ENCODE assay signal across 11 cellular contexts in genomic region chr2:84817239-84817655, GRCh38.
DNase-seq lines count a peak whose midpoint lies in the region; ATAC-seq and TF ChIP-seq lines count a peak whose summit lies in the region.
"Had no signal": no experiment of that assay in that cellular context is flagged by ENCODE, and none has a peak within 500 bp of the region (broad histone marks: within the 10 kb centered on the region; RNA-seq: fewer than 3 reads in every experiment).

No MANE protein-coding gene starts in this region.

- H3K79me1 ChIP-seq in mesenchymal stem cell (replicated peaks; ENCODE audit: low read length, poor library complexity, severe bottlenecking) = no peaks in the 10 kb centered on the region

- no peak overlapping the region for H3K23ac ChIP-seq in mesenchymal stem cell (ENCODE audit: low read length in 2 of 2)

- no peak overlapping the region for H4K91ac ChIP-seq in mesenchymal stem cell (ENCODE audit: low read length)

- H3K18ac ChIP-seq in mesenchymal stem cell (ENCODE audit: low read depth in 1 of 2, low read length in 2 of 2) = no peak overlapping the region

- H3K4me3 ChIP-seq in mesenchymal stem cell (ENCODE audit: insufficient read depth in 1 of 2, low read depth in 1 of 2, low read length in 2 of 2) (no peak overlapping the region), MG63 (no peak overlapping the region), vagina (no peak overlapping the region)
- H3K4me3 ChIP-seq: left ventricle myocardium inferior, upper lobe of right lung had no signal

- H3K27ac Mint-ChIP-seq in activated naive CD8-positive, alpha-beta T cell = peak overlapping the region; percentile 78

- H3K4me1 ChIP-seq in mesenchymal stem cell (ENCODE audit: control insufficient read depth, insufficient read depth, low read depth, low read length) = peaks cover 1% of the 10 kb centered on the region
- no peaks in the 10 kb centered on the region for H3K4me1 ChIP-seq in vagina
- H3K4me1 ChIP-seq: left ventricle myocardium inferior, upper lobe of right lung had no signal

- TF ChIP-seq POLR2A in vagina (IDR thresholded peaks at IDR 0.05) = no peak

- H3K9me3 ChIP-seq in mesenchymal stem cell (ENCODE audit: control insufficient read depth, low read length) (no peaks in the 10 kb centered on the region), MG63 (no peaks in the 10 kb centered on the region), vagina (no peaks in the 10 kb centered on the region)
- H3K9me3 ChIP-seq: left ventricle myocardium inferior, upper lobe of right lung had no signal

- H2AFZ ChIP-seq in mesenchymal stem cell (ENCODE audit: low read depth, low read length) = no peak overlapping the region

- H3K27me3 ChIP-seq in mesenchymal stem cell (ENCODE audit: control insufficient read depth in 1 of 2, insufficient read depth in 1 of 2, low read length in 2 of 2) (peaks cover 12 to 29% of the 10 kb centered on the region in 2 experiments), MG63 (no peaks in the 10 kb centered on the region), vagina (no peaks in the 10 kb centered on the region)
- H3K27me3 ChIP-seq: upper lobe of right lung had no signal

- no CpG with 5 or more reads among the region's 2 CpGs for WGBS in mesenchymal stem cell

- H3K4me3 Mint-ChIP-seq in activated naive CD8-positive, alpha-beta T cell = peak overlapping the region; percentile 44

- H2BK12ac ChIP-seq in mesenchymal stem cell (ENCODE audit: low read length in 2 of 2) = no peak overlapping the region

- no peak for TF ChIP-seq CTCF in vagina (IDR thresholded peaks at IDR 0.05)

- H3K27me3 Mint-ChIP-seq in activated naive CD8-positive, alpha-beta T cell = no peaks in the 10 kb centered on the region

- no peak overlapping the region for H3K9ac ChIP-seq in mesenchymal stem cell (ENCODE audit: low read length)

- no peaks in the 10 kb centered on the region for H3K36me3 ChIP-seq in mesenchymal stem cell (ENCODE audit: control insufficient read depth in 1 of 2, insufficient read depth in 2 of 2, low read depth in 1 of 2, low read length in 2 of 2)
- H3K36me3 ChIP-seq in MG63 = no peaks in the 10 kb centered on the region
- no peaks in the 10 kb centered on the region for H3K36me3 ChIP-seq in vagina
- H3K36me3 ChIP-seq: left ventricle myocardium inferior, upper lobe of right lung had no signal

- peaks cover 68% of the 10 kb centered on the region for H3K4me1 Mint-ChIP-seq in activated naive CD8-positive, alpha-beta T cell (ENCODE audit: low read depth)

- no peaks in the 10 kb centered on the region for H3K9me3 Mint-ChIP-seq in activated naive CD8-positive, alpha-beta T cell (ENCODE audit: low read depth)

- no peak overlapping the region for H2AK5ac ChIP-seq in mesenchymal stem cell (ENCODE audit: low read length, severe bottlenecking)

- no peak overlapping the region for H2BK120ac ChIP-seq in mesenchymal stem cell (ENCODE audit: low read depth, low read length)

- H3K4me2 ChIP-seq in mesenchymal stem cell (ENCODE audit: low read length, poor library complexity, severe bottlenecking) = no peak overlapping the region

- H3K14ac ChIP-seq in mesenchymal stem cell (ENCODE audit: low read length in 2 of 2) = no peak overlapping the region

- H3K4ac ChIP-seq in mesenchymal stem cell (ENCODE audit: low read depth in 1 of 2, low read length in 2 of 2) = no peak overlapping the region

- H3K36me3 Mint-ChIP-seq in activated naive CD8-positive, alpha-beta T cell = peaks cover 10% of the 10 kb centered on the region

- DNase-seq in mesenchymal stem cell (no peak), MG63 (no peak), NCI-H526 treated with DMSO at 0.1 percent for 48 hours (lab: John Stamatoyannopoulos, UW) (no peak), vagina (ENCODE audit: extremely low spot score in 2 of 2) (no peak)
- DNase-seq: left ventricle myocardium inferior, upper lobe of right lung had no signal

- H3K27ac ChIP-seq in mesenchymal stem cell (ENCODE audit: low read length, poor library complexity, severe bottlenecking) (no peak overlapping the region), vagina (no peak overlapping the region)
- H3K27ac ChIP-seq: epithelial cell of prostate, left ventricle myocardium inferior, upper lobe of right lung had no signal

- ATAC-seq in GM18520 (IDR thresholded peaks at IDR 0.05; ENCODE audit: unreplicated experiment) (peak; percentile 96), GM19467 (IDR thresholded peaks at IDR 0.05; ENCODE audit: unreplicated experiment) (peak; percentile 83), HG03066 (IDR thresholded peaks at IDR 0.05; ENCODE audit: low read depth, unreplicated experiment) (peak; percentile 91)
- ATAC-seq: upper lobe of right lung had no signal

- intact Hi-C loops in vagina (cut with DNase I) = no loop called here

- no peak overlapping the region for H4K8ac ChIP-seq in mesenchymal stem cell (ENCODE audit: low read length)

- H2BK5ac ChIP-seq in mesenchymal stem cell (ENCODE audit: low read depth, low read length, poor library complexity, severe bottlenecking) = no peak overlapping the region

- no peak overlapping the region for H2BK15ac ChIP-seq in mesenchymal stem cell (ENCODE audit: low read depth, poor library complexity, severe bottlenecking)
